ENCODE assay signal across 12 cellular contexts in the genomic region with DNA sequence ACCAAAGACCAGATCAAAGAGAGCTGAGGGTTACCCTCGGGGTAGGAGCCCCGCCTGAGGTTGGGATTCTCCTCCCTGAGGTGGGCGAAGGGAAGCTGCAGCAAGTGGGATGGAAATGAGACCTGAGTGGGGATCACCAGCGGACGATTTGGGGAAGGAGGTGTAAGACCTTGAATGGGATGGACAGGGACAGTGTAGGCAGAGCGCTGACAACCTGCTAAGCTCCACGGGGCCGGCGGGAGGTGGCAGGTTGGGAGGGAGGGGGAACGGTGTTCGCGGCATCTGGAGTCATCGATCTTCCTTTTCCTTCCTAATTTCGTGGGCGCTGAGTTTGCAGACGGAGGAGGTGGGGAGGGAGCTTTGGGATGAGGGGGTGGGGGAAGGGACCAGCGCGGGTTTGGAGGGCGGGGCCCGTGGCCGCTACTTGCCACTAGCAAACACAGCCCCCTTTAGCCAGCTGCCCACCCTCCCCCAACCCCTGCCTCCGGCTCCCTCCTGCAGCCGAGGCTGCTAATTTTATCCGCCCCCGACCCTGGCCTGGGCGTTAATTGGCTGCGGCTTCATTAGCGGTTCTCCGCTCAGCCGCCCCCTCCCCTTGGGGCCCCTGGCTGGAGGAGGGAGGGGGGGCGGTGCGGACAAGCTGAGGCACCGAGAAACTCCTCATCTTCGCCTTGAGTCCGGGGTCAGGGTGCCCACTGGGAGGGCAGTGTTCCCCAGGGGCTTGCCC. TPM values are rescaled to one million over a fixed set of nuclear protein-coding genes. Genes with fewer than 3 reads are reported as not detected.
DNase-seq lines count a peak whose midpoint lies in the region; ATAC-seq and TF ChIP-seq lines count a peak whose summit lies in the region.
"Had no signal": no experiment of that assay in that cellular context is flagged by ENCODE, and none has a peak within 500 bp of the region (broad histone marks: within the 10 kb centered on the region; RNA-seq: fewer than 3 reads in every experiment).

No MANE protein-coding gene starts in this region.

- TF ChIP-seq POLR2A in body of pancreas (IDR thresholded peaks at IDR 0.05): no peak

- peaks cover 16% of the 10 kb centered on the region for H4K20me1 ChIP-seq in osteoblast (ENCODE audit: insufficient read depth, low read length)

- peaks cover 22% of the 10 kb centered on the region for H3K79me2 ChIP-seq in osteoblast (ENCODE audit: insufficient read depth, low read length)

- H3K9me3 ChIP-seq in osteoblast (ENCODE audit: low read depth, low read length) (no peaks in the 10 kb centered on the region), body of pancreas (no peaks in the 10 kb centered on the region)

- no peak for TF ChIP-seq CTCF in osteoblast (IDR thresholded peaks at IDR 0.05; ENCODE audit: extremely low read depth, low read depth, low read length)
- TF ChIP-seq CTCF in body of pancreas (IDR thresholded peaks at IDR 0.05): no peak

- peak; percentile 27 for DNase-seq in activated CD4-positive, CD25-positive, alpha-beta regulatory T cell treated with anti-CD3 and anti-CD28 coated beads, Interleukin-2, amount 50 U/mL, for 72 hours
- no peak for DNase-seq in activated CD4-positive, CD25-positive, alpha-beta regulatory T cell (lab: John Stamatoyannopoulos, UW)
- DNase-seq in NCI-H69 (lab: John Stamatoyannopoulos, UW) (peak; percentile 88), ecto neural progenitor cell (ENCODE audit: low spot score) (peak; percentile 68), osteoblast (ENCODE audit: insufficient read length, low spot score, missing footprints) (no peak), body of pancreas (no peak)
- DNase-seq: NK-92 treated with Interleukin-12 subunit alpha and Interleukin-12 subunit beta, amount 100 ng/mL, for 24 hours; stimulated activated CD4-positive, alpha-beta T cell treated with anti-CD3 and anti-CD28 coated beads, Interleukin-4, amount 100 ng/mL, for 1 hour had no signal

- H3K27ac ChIP-seq in osteoblast (ENCODE audit: low read depth, low read length) (no peak overlapping the region), body of pancreas (no peak overlapping the region)
- H3K27ac ChIP-seq: foreskin keratinocyte had no signal

- no peak for ATAC-seq in HG03520 (IDR thresholded peaks at IDR 0.05; ENCODE audit: unreplicated experiment)
- no peak for ATAC-seq in HG03139 (IDR thresholded peaks at IDR 0.05; ENCODE audit: unreplicated experiment)
- ATAC-seq in body of pancreas: no peak
- ATAC-seq: foreskin keratinocyte had no signal

- H3K27me3 ChIP-seq in osteoblast (ENCODE audit: insufficient read depth, low read length): peaks cover 3% of the 10 kb centered on the region
- H3K27me3 ChIP-seq in body of pancreas: peaks cover 0 to 17% of the 10 kb centered on the region in 2 donors

- H3K4me2 ChIP-seq in osteoblast (ENCODE audit: insufficient read depth, low read length): peak overlapping the region; percentile 34

- no peak overlapping the region for H2AFZ ChIP-seq in osteoblast (ENCODE audit: low read length)

- H3K4me3 ChIP-seq in osteoblast (ENCODE audit: insufficient read depth, low read length) (peak overlapping the region; percentile 57), body of pancreas (no peak overlapping the region)

- peaks cover 35% of the 10 kb centered on the region for H3K4me1 ChIP-seq in osteoblast (ENCODE audit: insufficient read depth, low read length)
- peaks cover 32% of the 10 kb centered on the region for H3K4me1 ChIP-seq in body of pancreas
- H3K4me1 ChIP-seq: foreskin keratinocyte had no signal

- H3K36me3 ChIP-seq in osteoblast (ENCODE audit: insufficient read depth, low read length) (peaks cover 6% of the 10 kb centered on the region), body of pancreas (replicated peaks in 1 of 2; ENCODE audit: insufficient read depth in 1 of 2, low read depth in 2 of 2) (no peaks in the 10 kb centered on the region)

- intact Hi-C loops in body of pancreas (cut with DNase I): no loop called here

- WGBS in body of pancreas, 2 donors: 27 to 35% methylated on average over 27 to 28 of the region's 35 CpGs

RNA-seq across cellular contexts. Expression of gene SHMT2, which starts 2.8 kb away (rescaled TPM):
- total RNA-seq in osteoblast (384 and 408 TPM in 2 replicates), body of pancreas (10 to 100 TPM; 47.7 to 77.5 TPM)

RNA-seq across cellular contexts. Expression of gene NXPH4, which starts 10.2 kb away (rescaled TPM):
- total RNA-seq in osteoblast (0.88 and 1.1 TPM in 2 replicates), body of pancreas (1 to 10 TPM; 2.9 to 4.6 TPM)
- total RNA-seq: ureter had no signal

RNA-seq across cellular contexts. Expression of gene STAC3, which starts 24.2 kb away (rescaled TPM):
- total RNA-seq in osteoblast: 0.36 and 0.59 TPM in 2 replicates
- 1 to 10 TPM in 1 of 2 donors, under 1 TPM in 1; 0.78 to 2.0 TPM for total RNA-seq in body of pancreas

Comparison
In these comparisons a context has a peak if more than half of its experiments do, and no peak if none do; other contexts are left out.
1. DNase-seq: peak in activated CD4-positive, CD25-positive, alpha-beta regulatory T cell treated with anti-CD3 and anti-CD28 coated beads, Interleukin-2, amount 50 U/mL, for 72 hours (single experiment), NCI-H69 (single experiment) and ecto neural progenitor cell (single experiment); none in activated CD4-positive, CD25-positive, alpha-beta regulatory T cell (0 of 4), osteoblast (single experiment) and body of pancreas (0 of 4).